In genomic region chr14:81148635-81149034, GRCh38 we compare ENCODE assay signal across 28 cellular contexts.
"Had no signal": no experiment of that assay in that cellular context is flagged by ENCODE, and none has a peak within 500 bp of the region (broad histone marks: within the 10 kb centered on the region; RNA-seq: fewer than 3 reads in every experiment).

No MANE protein-coding gene starts in this region.

- ATAC-seq: effector memory CD8-positive, alpha-beta T cell; esophagus mucosa; foreskin keratinocyte; gastrocnemius medialis; gastroesophageal sphincter; heart left ventricle; heart right ventricle had no signal

- H3K4me1 ChIP-seq: colonic mucosa, foreskin keratinocyte had no signal

- H3K4me3 ChIP-seq: colonic mucosa, coronary artery, dorsolateral prefrontal cortex, esophagus muscularis mucosa, esophagus squamous epithelium, gastrocnemius medialis, gastroesophageal sphincter, heart left ventricle, heart right ventricle had no signal

- H3K9me3 ChIP-seq: colonic mucosa, esophagus muscularis mucosa, esophagus squamous epithelium, gastrocnemius medialis, gastroesophageal sphincter, heart left ventricle, heart right ventricle had no signal

- H3K27ac ChIP-seq: colonic mucosa, coronary artery, dorsolateral prefrontal cortex, epithelial cell of prostate, esophagus muscularis mucosa, esophagus squamous epithelium, foreskin keratinocyte, gastrocnemius medialis, gastroesophageal sphincter, heart left ventricle, heart right ventricle had no signal

- H3K36me3 ChIP-seq: colonic mucosa, esophagus muscularis mucosa, esophagus squamous epithelium, gastrocnemius medialis, gastroesophageal sphincter, heart left ventricle had no signal

- DNase-seq: colonic mucosa; cortex of kidney; dermis blood vessel endothelial cell; dorsolateral prefrontal cortex; effector CD4-positive, alpha-beta T cell; effector CD8-positive, alpha-beta T cell; effector memory CD4-positive, alpha-beta T cell; effector memory CD8-positive, alpha-beta T cell; endodermal cell; erythroblast; esophagus squamous epithelium; foreskin fibroblast; foreskin keratinocyte; foreskin melanocyte; gastrocnemius medialis; glutamatergic neuron; head of caudate nucleus; heart left ventricle; heart right ventricle had no signal

- H3K27me3 ChIP-seq: colonic mucosa, dorsolateral prefrontal cortex, esophagus muscularis mucosa, esophagus squamous epithelium, foreskin keratinocyte, gastrocnemius medialis, gastroesophageal sphincter, heart left ventricle, heart right ventricle had no signal

- FAIRE-seq: colon, endometrium, endothelial cell of umbilical vein, frontal cortex had no signal
